ENCODE assay signal across 19 cellular contexts in the genomic region with DNA sequence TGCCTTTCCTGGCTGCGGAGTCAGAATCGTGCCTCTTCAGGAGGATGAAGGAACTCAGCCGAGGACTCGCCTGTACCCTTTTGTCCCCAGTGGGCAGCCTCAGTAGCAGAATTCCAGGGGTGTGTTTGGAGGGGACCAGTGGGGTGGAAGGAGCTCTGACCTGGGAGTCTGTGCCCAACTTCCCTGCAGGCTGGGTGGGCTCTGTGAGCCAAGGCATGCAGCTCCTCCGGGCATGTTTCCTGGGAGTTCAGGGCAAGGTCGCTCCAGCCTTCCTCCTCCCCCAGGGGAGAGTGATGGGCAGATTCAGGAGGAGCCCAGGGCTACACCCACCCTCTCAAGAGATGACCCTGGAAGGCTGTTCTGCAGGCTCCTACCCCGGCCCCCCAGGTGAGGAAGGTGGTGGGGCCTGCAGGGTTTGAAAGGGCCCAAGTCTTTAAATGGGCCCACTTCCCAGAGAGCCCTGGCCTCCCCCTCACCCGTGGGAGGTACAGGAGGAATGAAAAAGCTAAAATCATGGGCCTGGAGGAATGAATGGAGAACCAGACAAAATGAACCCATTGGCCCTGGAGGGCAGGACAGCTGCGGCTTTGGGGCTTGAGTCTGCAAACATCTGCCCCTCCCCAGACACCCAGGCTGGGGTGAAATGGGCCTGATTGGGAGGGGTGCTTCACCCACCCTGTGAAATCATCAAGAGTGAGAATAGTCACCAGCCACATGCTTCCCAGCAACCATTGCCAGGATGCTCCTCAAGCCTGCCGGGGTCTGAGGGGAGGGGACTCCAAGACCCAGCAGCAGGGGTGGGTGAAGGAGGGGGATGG.
"Had no signal": no experiment of that assay in that cellular context is flagged by ENCODE, and none has a peak within 500 bp of the region (broad histone marks: within the 10 kb centered on the region; RNA-seq: fewer than 3 reads in every experiment).

No MANE protein-coding gene starts in this region.

- H3K4me3 Mint-ChIP-seq: dendritic cell treated with granulocyte-macrophage colony-stimulating factor and Interleukin-4, amounts not matched to agents 40 ng/mL and 50 ng/mL, for 4 days; effector memory CD8-positive, alpha-beta T cell; immature natural killer cell; memory B cell; naive thymus-derived CD4-positive, alpha-beta T cell; stimulated activated effector memory CD8-positive, alpha-beta T cell treated with anti-CD3 and anti-CD28 coated beads, Interleukin-12 subunit alpha, Interleukin-12 subunit beta, amount 100 ng/mL, for 72 hours had no signal

- H3K36me3 Mint-ChIP-seq: immature natural killer cell; memory B cell; naive thymus-derived CD4-positive, alpha-beta T cell; stimulated activated effector memory CD8-positive, alpha-beta T cell treated with anti-CD3 and anti-CD28 coated beads, Interleukin-12 subunit alpha, Interleukin-12 subunit beta, amount 100 ng/mL, for 72 hours had no signal

- H3K27me3 ChIP-seq: right atrium auricular region, upper lobe of left lung, vagina had no signal

- H3K27ac Mint-ChIP-seq: dendritic cell treated with granulocyte-macrophage colony-stimulating factor and Interleukin-4, amounts not matched to agents 40 ng/mL and 50 ng/mL, for 4 days; immature natural killer cell; memory B cell; naive thymus-derived CD4-positive, alpha-beta T cell; stimulated activated effector memory CD8-positive, alpha-beta T cell treated with anti-CD3 and anti-CD28 coated beads, Interleukin-12 subunit alpha, Interleukin-12 subunit beta, amount 100 ng/mL, for 72 hours had no signal

- H3K4me3 ChIP-seq: left ventricle myocardium inferior, lower lobe of right lung, right atrium auricular region, tibial artery, upper lobe of left lung, vagina had no signal

- H3K9me3 Mint-ChIP-seq: effector memory CD8-positive, alpha-beta T cell; immature natural killer cell; stimulated activated effector memory CD8-positive, alpha-beta T cell treated with anti-CD3 and anti-CD28 coated beads, Interleukin-12 subunit alpha, Interleukin-12 subunit beta, amount 100 ng/mL, for 72 hours had no signal

- H3K27me3 Mint-ChIP-seq: dendritic cell treated with granulocyte-macrophage colony-stimulating factor and Interleukin-4, amounts not matched to agents 40 ng/mL and 50 ng/mL, for 4 days had no signal

- H3K4me1 Mint-ChIP-seq: immature natural killer cell, memory B cell had no signal

- H3K27ac ChIP-seq: foreskin keratinocyte, left ventricle myocardium inferior, lower lobe of right lung, right atrium auricular region, tibial artery, upper lobe of left lung, vagina had no signal

- DNase-seq: effector memory CD8-positive, alpha-beta T cell; erythroblast; foreskin keratinocyte; immature natural killer cell; kidney; left cardiac atrium; left ventricle myocardium inferior; lower lobe of right lung; naive thymus-derived CD4-positive, alpha-beta T cell; small intestine; stimulated activated CD4-positive, alpha-beta T cell treated with anti-CD3 and anti-CD28 coated beads, Interleukin-2, amount 100 ng/mL, for 48 hours; stimulated activated naive CD8-positive, alpha-beta T cell treated with anti-CD3 and anti-CD28 coated beads, Interleukin-15, Interleukin-2, amounts not matched to agents 100 U/mL and 50 U/mL, for 24 hours; tibial artery had no signal

- H3K4me1 ChIP-seq: foreskin keratinocyte, left ventricle myocardium inferior, lower lobe of right lung, right atrium auricular region, tibial artery, upper lobe of left lung, vagina had no signal

- H3K9me3 ChIP-seq: left ventricle myocardium inferior, lower lobe of right lung, right atrium auricular region, tibial artery, upper lobe of left lung, vagina had no signal

- H3K36me3 ChIP-seq: left ventricle myocardium inferior, lower lobe of right lung, right atrium auricular region, tibial artery, upper lobe of left lung, vagina had no signal
